ENCODE assay signal across 11 cellular contexts in the genomic region with DNA sequence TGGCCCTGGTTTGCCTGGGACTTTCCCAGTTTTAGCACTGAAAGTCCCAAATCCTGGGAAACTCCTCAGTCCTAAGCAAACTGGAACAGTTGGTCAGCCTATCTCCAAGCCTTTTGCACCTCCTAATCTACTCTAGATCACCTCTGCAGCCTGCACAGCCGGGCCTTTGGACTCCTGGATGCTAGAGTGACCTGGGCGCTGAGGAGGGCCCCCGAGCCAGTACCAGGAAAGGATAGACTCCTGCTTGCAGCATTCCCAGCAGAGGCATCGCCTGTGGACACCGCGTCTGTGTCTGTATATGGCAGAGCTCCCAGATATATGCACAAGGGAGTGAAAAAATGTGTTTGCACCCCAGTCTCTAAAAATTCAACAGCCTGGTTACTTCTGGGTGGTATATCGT. TPM values are rescaled to one million over a fixed set of nuclear protein-coding genes. Genes with fewer than 3 reads are reported as not detected.
A peak's percentile ranks its signal among the peaks of the same experiment; 100 is the strongest.
DNase-seq lines count a peak whose midpoint lies in the region; ATAC-seq and TF ChIP-seq lines count a peak whose summit lies in the region.
"Had no signal": no experiment of that assay in that cellular context is flagged by ENCODE, and none has a peak within 500 bp of the region (broad histone marks: within the 10 kb centered on the region; RNA-seq: fewer than 3 reads in every experiment).

No MANE protein-coding gene starts in this region.

- H3K4me1 ChIP-seq in mucosa of stomach (ENCODE audit: control insufficient read depth, insufficient read depth, low read length) (peaks cover 66% of the 10 kb centered on the region), Karpas-422 (ENCODE audit: low read length) (peaks cover 25% of the 10 kb centered on the region)
- H3K4me1 ChIP-seq: HAP-1 had no signal

- H3K9ac ChIP-seq in mucosa of stomach (ENCODE audit: low read length) (peak overlapping the region; percentile 33), Karpas-422 (ENCODE audit: low read length) (no peak overlapping the region)

- peak; percentile 73 for DNase-seq in activated effector memory CD4-positive, alpha-beta T cell treated with anti-CD3 and anti-CD28 coated beads, Interleukin-2, amount 50 U/mL, for 16 hours
- no peak for DNase-seq in activated effector memory CD4-positive, alpha-beta T cell treated with Interleukin-2 at 50 U/mL for 16 hours
- DNase-seq in effector memory CD8-positive, alpha-beta T cell, result no peak
- DNase-seq in type B pancreatic cell (ENCODE audit: extremely low spot score, unreplicated experiment) (no peak), glomerular visceral epithelial cell (ENCODE audit: extremely low spot score) (no peak), inferior parietal cortex (ENCODE audit: extremely low spot score) (no peak), Karpas-422 (no peak)
- DNase-seq: NCI-H1436 had no signal

- H3K36me3 ChIP-seq in mucosa of stomach (ENCODE audit: control insufficient read depth, insufficient read depth, low read length) (no peaks in the 10 kb centered on the region), Karpas-422 (ENCODE audit: insufficient read depth, low read length) (no peaks in the 10 kb centered on the region)
- H3K36me3 ChIP-seq: HAP-1 had no signal

- no peak overlapping the region for H2AFZ ChIP-seq in Karpas-422 (ENCODE audit: low read length)

- H3K4me3 ChIP-seq in mucosa of stomach (ENCODE audit: low read length) (no peak overlapping the region), Karpas-422 (ENCODE audit: low read length) (no peak overlapping the region)
- H3K4me3 ChIP-seq: HAP-1 had no signal

- H3K9me3 ChIP-seq in mucosa of stomach (ENCODE audit: control insufficient read depth, low read length), result no peaks in the 10 kb centered on the region
- H3K9me3 ChIP-seq in Karpas-422 (ENCODE audit: low read length), result no peaks in the 10 kb centered on the region
- H3K9me3 ChIP-seq: HAP-1 had no signal

- no peaks in the 10 kb centered on the region for H3K9me3 Mint-ChIP-seq in effector memory CD8-positive, alpha-beta T cell
- H3K9me3 Mint-ChIP-seq in type B pancreatic cell, result no peaks in the 10 kb centered on the region
- H3K9me3 Mint-ChIP-seq: WTC11 had no signal

- no peaks in the 10 kb centered on the region for H3K9me2 ChIP-seq in Karpas-422 (replicated peaks; ENCODE audit: insufficient read depth, low read length)

- no peaks in the 10 kb centered on the region for H4K20me1 ChIP-seq in Karpas-422 (ENCODE audit: insufficient read depth, low read depth, low read length)

- peak overlapping the region; percentile 97 to 99 for H3K27ac Mint-ChIP-seq in effector memory CD8-positive, alpha-beta T cell
- peak overlapping the region; percentile 82 for H3K27ac Mint-ChIP-seq in type B pancreatic cell

- peak overlapping the region; percentile 68 to 77 for H3K4me3 Mint-ChIP-seq in effector memory CD8-positive, alpha-beta T cell
- no peak overlapping the region for H3K4me3 Mint-ChIP-seq in type B pancreatic cell
- H3K4me3 Mint-ChIP-seq: WTC11 had no signal

- H3K36me3 Mint-ChIP-seq in effector memory CD8-positive, alpha-beta T cell (ENCODE audit: insufficient read depth), result peaks cover 100% of the 10 kb centered on the region
- H3K36me3 Mint-ChIP-seq in type B pancreatic cell, result no peaks in the 10 kb centered on the region
- H3K36me3 Mint-ChIP-seq: WTC11 had no signal

- H3K27ac ChIP-seq in Karpas-422 (ENCODE audit: low read length), result no peak overlapping the region

- H3K4me2 ChIP-seq in Karpas-422 (ENCODE audit: low read depth, low read length, poor library complexity, severe bottlenecking), result no peak overlapping the region

- no peak for ATAC-seq in effector memory CD8-positive, alpha-beta T cell (replicated peaks)

- H3K4me1 Mint-ChIP-seq in effector memory CD8-positive, alpha-beta T cell (ENCODE audit: low read depth in 2 of 2), result peaks cover 85 to 86% of the 10 kb centered on the region in 2 donors
- H3K4me1 Mint-ChIP-seq in type B pancreatic cell (ENCODE audit: unreplicated experiment), result peaks cover 18% of the 10 kb centered on the region

- TF ChIP-seq CTCF in type B pancreatic cell (conservative IDR thresholded peaks at IDR 0.05), result no peak

- no peaks in the 10 kb centered on the region for H3K79me2 ChIP-seq in Karpas-422 (ENCODE audit: low read length)

- H3K27me3 ChIP-seq in mucosa of stomach (ENCODE audit: control insufficient read depth, insufficient read depth, low read length) (no peaks in the 10 kb centered on the region), Karpas-422 (ENCODE audit: low read length) (no peaks in the 10 kb centered on the region)

- H3K27me3 Mint-ChIP-seq in effector memory CD8-positive, alpha-beta T cell, result no peaks in the 10 kb centered on the region
- no peaks in the 10 kb centered on the region for H3K27me3 Mint-ChIP-seq in type B pancreatic cell

RNA-seq across cellular contexts. Expression of gene IRF1, which starts 15.0 kb away (rescaled TPM):
- total RNA-seq in type B pancreatic cell (ENCODE audit: low replicate concordance), result 50.1 and 77.4 TPM in 2 replicates
- 4.8 and 7.3 TPM in 2 replicates for total RNA-seq in Karpas-422 (2014; rRNA removed; shearing (Covaris generic); ENCODE audit: low replicate concordance)
